ENCODE assay signal across 27 cellular contexts in genomic region chr5:99398946-99399345, GRCh38.
"Had no signal": no experiment of that assay in that cellular context is flagged by ENCODE, and none has a peak within 500 bp of the region (broad histone marks: within the 10 kb centered on the region; RNA-seq: fewer than 3 reads in every experiment).

No MANE protein-coding gene starts in this region.

- H3K4me1 ChIP-seq: ascending aorta had no signal

- ATAC-seq: activated naive CD4-positive, alpha-beta T cell treated with anti-CD3 and anti-CD28 coated beads, Interleukin-2, amount 50 U/mL, for 72 hours; activated naive CD8-positive, alpha-beta T cell treated with anti-CD3 and anti-CD28 coated beads, Interleukin-2, amount 50 U/mL, for 24 hours; activated T-cell treated with anti-CD3 and anti-CD28 coated beads, Interleukin-2, amount 50 U/mL, for 4 hours; Panc1; Right ventricle myocardium inferior had no signal

- H3K4me3 ChIP-seq: ascending aorta, cardiac muscle cell had no signal

- H3K36me3 ChIP-seq: ascending aorta, cardiac muscle cell had no signal

- DNase-seq: activated CD4-positive, alpha-beta memory T cell treated with anti-CD3 and anti-CD28 coated beads for 36 hours; activated CD4-positive, alpha-beta T cell treated with anti-CD3 and anti-CD28 coated beads, Interleukin-2, amount 10 ng/mL, durations not matched to agents 7 days and 5 days; activated CD4-positive, CD25-positive, alpha-beta regulatory T cell; activated CD8-positive, alpha-beta memory T cell treated with anti-CD3 and anti-CD28 coated beads for 24 hours; activated effector memory CD4-positive, alpha-beta T cell treated with anti-CD3 and anti-CD28 coated beads, Interleukin-2, amount 50 U/mL, for 16 hours; activated naive CD4-positive, alpha-beta T cell treated with Interleukin-2 at 50 U/mL for 16 hours; activated naive CD8-positive, alpha-beta T cell treated with anti-CD3 and anti-CD28 coated beads, Interleukin-2, amount 50 U/mL, for 24 hours; activated T-cell treated with anti-CD3 and anti-CD28 coated beads, Interleukin-2, amount 50 U/mL, for 4 hours; amniotic stem cell; KG1; NCI-H1048; NCI-H1930; NCI-H2171; NCI-H2227 treated with DMSO at 0.1 percent for 48 hours; NCI-H510A; NCI-H526 treated with DMSO at 0.1 percent for 48 hours; NK-92 treated with Interleukin-12 subunit alpha and Interleukin-12 subunit beta, amount 100 ng/mL, for 24 hours; OCI-M1; RPMI8226; SK-N-SH; T-helper 1 cell had no signal

- H3K9me3 ChIP-seq: ascending aorta, SK-N-SH had no signal

- H3K27me3 ChIP-seq: ascending aorta had no signal

- H3K27ac ChIP-seq: ascending aorta, cardiac muscle cell, VCaP had no signal
